In the genomic region with DNA sequence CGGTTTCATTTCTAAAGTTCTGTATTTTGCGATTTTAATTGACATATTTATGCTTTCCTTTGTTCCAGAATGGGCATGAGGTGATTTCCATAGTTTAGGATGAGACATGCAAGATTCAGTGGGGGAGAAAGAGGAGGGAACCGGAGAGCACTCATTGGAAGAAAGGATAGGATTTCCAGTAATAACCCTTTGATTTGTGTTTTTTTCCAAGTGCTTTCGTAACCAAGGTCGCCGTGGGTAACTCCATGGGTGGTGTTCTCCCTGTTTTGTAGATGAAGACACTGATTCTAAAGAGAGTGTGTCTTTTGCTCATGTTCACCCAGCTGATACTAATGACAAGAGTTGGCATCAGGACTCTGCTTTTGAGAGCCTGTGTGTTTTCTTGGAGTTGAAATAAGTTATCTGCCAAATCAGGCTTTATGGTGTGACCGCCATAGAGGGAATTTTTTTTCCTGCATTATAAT, we compare ENCODE assay signal across 10 cellular contexts.
DNase-seq lines count a peak whose midpoint lies in the region; ATAC-seq and TF ChIP-seq lines count a peak whose summit lies in the region.
"Had no signal": no experiment of that assay in that cellular context is flagged by ENCODE, and none has a peak within 500 bp of the region (broad histone marks: within the 10 kb centered on the region; RNA-seq: fewer than 3 reads in every experiment).

No MANE protein-coding gene starts in this region.

- ATAC-seq in natural killer cell (no peak), HG03354 (IDR thresholded peaks at IDR 0.05; ENCODE audit: poor library complexity, severe bottlenecking, unreplicated experiment) (no peak), HG02973 (IDR thresholded peaks at IDR 0.05; ENCODE audit: unreplicated experiment) (no peak)
- ATAC-seq in activated T-cell treated with anti-CD3 and anti-CD28 coated beads, Interleukin-2, amount 50 U/mL, for 72 hours (replicated peaks in 1 of 2), result no peak

- H3K27me3 Mint-ChIP-seq in natural killer cell (ENCODE audit: low read depth in 2 of 2), result no peaks in the 10 kb centered on the region
- H3K27me3 Mint-ChIP-seq in activated T-cell treated with anti-CD3 and anti-CD28 coated beads, Interleukin-2, amount 50 U/mL, for 72 hours (ENCODE audit: low read depth), result no peaks in the 10 kb centered on the region

- H3K4me3 ChIP-seq in choroid plexus epithelial cell (ENCODE audit: low read depth, low read length), result no peak overlapping the region

- H3K4me3 Mint-ChIP-seq in natural killer cell, result no peak overlapping the region
- H3K4me3 Mint-ChIP-seq in activated T-cell treated with anti-CD3 and anti-CD28 coated beads, Interleukin-2, amount 50 U/mL, for 72 hours, result no peak overlapping the region

- TF ChIP-seq CTCF in choroid plexus epithelial cell (conservative IDR thresholded peaks at IDR 0.05; ENCODE audit: low read depth, low read length) (no peak), natural killer cell (IDR thresholded peaks at IDR 0.05) (no peak)

- peaks cover 72 to 75% of the 10 kb centered on the region in 2 donors for H3K4me1 Mint-ChIP-seq in natural killer cell
- peaks cover 70% of the 10 kb centered on the region for H3K4me1 Mint-ChIP-seq in activated T-cell treated with anti-CD3 and anti-CD28 coated beads, Interleukin-2, amount 50 U/mL, for 72 hours (ENCODE audit: low read depth)

- intact Hi-C loops in natural killer cell (cut with micrococcal nuclease), result loop anchor here (2.0 kb wide), 2 partner anchors 13 to 25 kb away; no protein-coding TSS in a partner anchor

- peak overlapping the region; percentile 95 to 98 for H3K27ac Mint-ChIP-seq in natural killer cell
- H3K27ac Mint-ChIP-seq in activated T-cell treated with anti-CD3 and anti-CD28 coated beads, Interleukin-2, amount 50 U/mL, for 72 hours, result no peak overlapping the region

- H3K36me3 Mint-ChIP-seq in natural killer cell, result peaks cover 14% of the 10 kb centered on the region
- peaks cover 8 to 10% of the 10 kb centered on the region in 2 donors for H3K36me3 Mint-ChIP-seq in activated T-cell treated with anti-CD3 and anti-CD28 coated beads, Interleukin-2, amount 50 U/mL, for 72 hours (ENCODE audit: insufficient read depth in 2 of 2)

- H3K9me3 Mint-ChIP-seq in natural killer cell, result peaks cover 0 to 2% of the 10 kb centered on the region in 2 donors
- peaks cover 2 to 3% of the 10 kb centered on the region in 2 donors for H3K9me3 Mint-ChIP-seq in activated T-cell treated with anti-CD3 and anti-CD28 coated beads, Interleukin-2, amount 50 U/mL, for 72 hours

- DNase-seq in AG08395 (ENCODE audit: low spot score) (peak; percentile 53), LHCN-M2 (ENCODE audit: low read depth) (peak; percentile 65), choroid plexus epithelial cell (ENCODE audit: low read depth) (peak; percentile 82), natural killer cell (no peak), HuH-7 (ENCODE audit: low spot score) (no peak)
- DNase-seq in activated T-cell treated with anti-CD3 and anti-CD28 coated beads, Interleukin-2, amount 50 U/mL, for 72 hours, result no peak
- DNase-seq: activated gamma-delta T cell, DMS79 had no signal

Comparison
In these comparisons a context has a peak if more than half of its experiments do, and no peak if none do; other contexts are left out.
1. DNase-seq: peak in AG08395 (single experiment), LHCN-M2 (single experiment) and choroid plexus epithelial cell (single experiment); none in natural killer cell (single experiment), HuH-7 (single experiment) and activated T-cell treated with anti-CD3 and anti-CD28 coated beads, Interleukin-2, amount 50 U/mL, for 72 hours (0 of 2).